Comparison of ENCODE assay signal across 23 cellular contexts in the genomic region with DNA sequence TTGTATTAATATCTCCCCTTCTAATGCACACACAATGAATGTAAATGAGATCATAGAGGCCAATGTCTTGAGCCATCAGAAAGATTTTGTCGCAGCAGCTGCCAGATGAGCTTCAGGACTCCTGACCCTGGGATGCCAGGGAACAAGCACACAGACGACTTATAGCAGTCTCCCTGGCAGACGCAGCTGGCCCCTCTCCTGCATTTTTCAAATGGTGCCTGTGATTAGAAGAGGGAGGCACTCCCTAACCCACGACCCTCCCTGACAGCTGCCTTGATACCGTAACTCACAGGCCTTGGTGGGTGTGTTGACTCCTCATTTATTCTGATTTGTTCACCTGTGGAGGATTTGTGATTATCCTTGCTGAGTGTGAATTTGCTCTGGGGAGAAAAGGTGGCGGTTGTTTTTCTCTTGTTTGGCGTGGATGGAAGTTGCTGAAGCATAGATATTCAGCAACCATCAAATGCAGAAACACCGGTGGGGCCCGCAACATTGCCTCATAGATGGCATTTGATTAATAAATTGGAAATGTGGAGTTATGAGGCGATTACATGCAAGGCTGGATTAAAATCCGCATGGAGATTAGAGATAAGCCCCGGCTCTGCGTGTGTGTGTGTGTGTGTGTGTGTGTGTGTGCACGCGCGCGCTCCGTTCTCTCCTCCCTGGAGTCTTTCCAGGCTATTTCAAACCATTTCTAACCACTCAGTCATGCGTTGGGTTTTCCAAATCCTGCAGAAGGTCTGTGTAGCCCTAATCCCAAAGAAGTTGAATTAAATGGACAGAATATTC. TPM values are rescaled to one million over a fixed set of nuclear protein-coding genes. Genes with fewer than 3 reads are reported as not detected.
"Had no signal": no experiment of that assay in that cellular context is flagged by ENCODE, and none has a peak within 500 bp of the region (broad histone marks: within the 10 kb centered on the region; RNA-seq: fewer than 3 reads in every experiment).

No MANE protein-coding gene starts in this region.

- H3K4me3 ChIP-seq: esophagus squamous epithelium, hepatocyte, left lung, skin epidermis, suprapubic skin had no signal

- H3K9me3 ChIP-seq: esophagus squamous epithelium, left lung, suprapubic skin had no signal

- H2AFZ ChIP-seq: hepatocyte had no signal

- H3K4me2 ChIP-seq: hepatocyte had no signal

- H3K27ac ChIP-seq: brain microvascular endothelial cell, esophagus squamous epithelium, hepatocyte, left lung, skin epidermis, suprapubic skin had no signal

- ATAC-seq: activated CD8-positive, alpha-beta T cell treated with anti-CD3 and anti-CD28 coated beads for 36 hours; left lung; T-helper 17 cell; WTC11 had no signal

- DNase-seq: activated CD4-positive, alpha-beta T cell treated with anti-CD3 and anti-CD28 coated beads for 4 hours; activated CD8-positive, alpha-beta T cell treated with anti-CD3 and anti-CD28 coated beads for 36 hours; activated gamma-delta T cell treated with Interleukin-2 at 50 U/mL for 16 hours; activated naive CD8-positive, alpha-beta T cell treated with anti-CD3 and anti-CD28 coated beads for 36 hours; activated T-cell treated with anti-CD3 and anti-CD28 coated beads, Interleukin-2, amount 50 U/mL, for 4 hours; amygdala; brain microvascular endothelial cell; cortex of kidney; effector CD4-positive, alpha-beta T cell; esophagus squamous epithelium; left lung; stimulated activated CD4-positive, alpha-beta T cell treated with anti-CD3 and anti-CD28 coated beads, Interleukin-4, amount 100 ng/mL, for 4 hours; stimulated activated CD8-positive, alpha-beta memory T cell treated with anti-CD3 and anti-CD28 coated beads, Interleukin-4, amount 100 ng/mL, for 48 hours; T-helper 17 cell had no signal

- H3K36me3 ChIP-seq: brain microvascular endothelial cell, esophagus squamous epithelium, left lung, suprapubic skin had no signal

- H3K27me3 ChIP-seq: hepatocyte had no signal

- H3K4me1 ChIP-seq: esophagus squamous epithelium, suprapubic skin had no signal

RNA-seq across cellular contexts. Expression of a gene that starts 2.1 kb away (rescaled TPM):
- total RNA-seq: activated CD8-positive, alpha-beta T cell treated with anti-CD3 and anti-CD28 coated beads for 36 hours; activated naive CD8-positive, alpha-beta T cell treated with anti-CD3 and anti-CD28 coated beads for 36 hours; activated T-cell treated with anti-CD3 and anti-CD28 coated beads, Interleukin-2, amount 50 U/mL, for 4 hours; fibroblast of villous mesenchyme; glomerular endothelial cell; hepatocyte; left lung; osteocyte; pulmonary artery endothelial cell; suprapubic skin; T-helper 17 cell had no signal
- polyA plus RNA-seq: hepatocyte, keratinocyte had no signal
